20 cellular contexts compared by ENCODE assay signal in genomic region chr20:50246367-50247195, GRCh38. TPM values are rescaled to one million over a fixed set of nuclear protein-coding genes. Genes with fewer than 3 reads are reported as not detected.
A peak's percentile ranks its signal among the peaks of the same experiment; 100 is the strongest.
DNase-seq lines count a peak whose midpoint lies in the region; ATAC-seq, FAIRE-seq and TF ChIP-seq lines count a peak whose summit lies in the region.
"Had no signal": no experiment of that assay in that cellular context is flagged by ENCODE, and none has a peak within 500 bp of the region (broad histone marks: within the 10 kb centered on the region; RNA-seq: fewer than 3 reads in every experiment).

No MANE protein-coding gene starts in this region.

- H3K27ac ChIP-seq in A549, result peak overlapping the region; percentile 37 to 73; a peak in 4 of 6 replicates
- no peak overlapping the region for H3K27ac ChIP-seq in IMR-90 (ENCODE audit: insufficient read depth, low read length)
- peak overlapping the region; percentile 40 for H3K27ac ChIP-seq in epithelial cell of prostate
- H3K27ac ChIP-seq in osteoblast (ENCODE audit: low read depth, low read length), result no peak overlapping the region
- no peak overlapping the region for H3K27ac ChIP-seq in MM.1S (ENCODE audit: low read length)
- H3K27ac ChIP-seq: psoas muscle had no signal

- H3K18ac ChIP-seq in IMR-90 (ENCODE audit: low read depth, low read length), result 0 out of 2 replicates have a peak overlapping the region, but pooled peaks have one; percentile 12

- H2BK15ac ChIP-seq in IMR-90 (ENCODE audit: low read depth, low read length), result peak overlapping the region; percentile 98; the same call in 2 of the 3 replicates

- H3K4me2 ChIP-seq in A549 (no peak overlapping the region), IMR-90 (ENCODE audit: low read depth, low read length) (no peak overlapping the region), osteoblast (ENCODE audit: insufficient read depth, low read length) (no peak overlapping the region), MM.1S (ENCODE audit: low read depth, low read length) (no peak overlapping the region)

- H3K14ac ChIP-seq in IMR-90 (replicated peaks; ENCODE audit: low read depth, low read length), result peak overlapping the region; percentile 51

- peaks cover 49% of the 10 kb centered on the region for H3K4me1 ChIP-seq in A549
- H3K4me1 ChIP-seq in IMR-90 (ENCODE audit: control insufficient read depth, insufficient read depth, low read length), result peaks cover 9% of the 10 kb centered on the region
- peaks cover 25% of the 10 kb centered on the region for H3K4me1 ChIP-seq in osteoblast (ENCODE audit: insufficient read depth, low read length)
- H3K4me1 ChIP-seq in MM.1S (ENCODE audit: low read length), result no peaks in the 10 kb centered on the region
- H3K4me1 ChIP-seq: psoas muscle had no signal

- peak overlapping the region; percentile 34 for H2AFZ ChIP-seq in IMR-90 (replicated peaks; ENCODE audit: low read length, poor library complexity)
- H2AFZ ChIP-seq in osteoblast (ENCODE audit: low read length), result no peak overlapping the region
- no peak overlapping the region for H2AFZ ChIP-seq in MM.1S (ENCODE audit: low read length)

- peak overlapping the region; percentile 71 for H2AK9ac ChIP-seq in IMR-90 (replicated peaks; ENCODE audit: low read depth, low read length, poor library complexity)

- no TSS peak for BruUV-seq in IMR-90 (replicated peaks; lab: Mats Ljungman, UMichigan)

- no peak overlapping the region; the same call in 1 of the 2 replicates for H3K23ac ChIP-seq in IMR-90 (ENCODE audit: low read depth, low read length)

- peaks cover 2% of the 10 kb centered on the region for H3K27me3 Mint-ChIP-seq in activated CD4-positive, alpha-beta T cell treated with anti-CD3 and anti-CD28 coated beads, Interleukin-2, amount 10 ng/mL, durations not matched to agents 24 days and 14 days

- H4K20me1 ChIP-seq in IMR-90 (ENCODE audit: insufficient read depth, low read length) (no peaks in the 10 kb centered on the region), osteoblast (ENCODE audit: insufficient read depth, low read length) (no peaks in the 10 kb centered on the region), MM.1S (ENCODE audit: insufficient read depth, low read length) (no peaks in the 10 kb centered on the region)

- H3K36me3 Mint-ChIP-seq in activated CD4-positive, alpha-beta T cell treated with anti-CD3 and anti-CD28 coated beads, Interleukin-2, amount 10 ng/mL, durations not matched to agents 24 days and 14 days (ENCODE audit: low read depth), result no peaks in the 10 kb centered on the region
- H3K36me3 Mint-ChIP-seq: CD8-positive, alpha-beta T cell; naive thymus-derived CD8-positive, alpha-beta T cell had no signal

- H4K8ac ChIP-seq in IMR-90 (ENCODE audit: low read depth in 2 of 2, low read length in 2 of 2), result peak overlapping the region in 1 of 2 experiments; percentile 51; a peak in 1 of 4 replicates

- TF ChIP-seq EP300 in A549 (IDR thresholded peaks at IDR 0.05), result no peak

- in situ Hi-C loops in IMR-90 (cut with MboI; ENCODE audit: low sequenced_read_pairs), result no loop called here

- peak overlapping the region; percentile 18; the same call in 1 of the 2 replicates for H4K5ac ChIP-seq in IMR-90 (ENCODE audit: low read depth, low read length)

- POLR2A ChIA-PET in A549 (lab: Yijun Ruan, JAX) (no interaction called here), IMR-90 (lab: Charles Lee; ENCODE audit: unreplicated experiment) (no interaction called here)

- peaks cover 0 to 8% of the 10 kb centered on the region in 2 experiments; a peak in 1 of 4 replicates for H3K79me1 ChIP-seq in IMR-90 (ENCODE audit: low read depth in 1 of 2, low read length in 2 of 2)

- dilution Hi-C loops in IMR-90 (cut with HindIII; ENCODE audit: low sequenced_read_pairs, unreplicated experiment), result no loop called here

- ATAC-seq in A549 (no peak; a peak in 1 of 6 replicates), IMR-90 (ENCODE audit: low read depth) (no peak)
- ATAC-seq: CD8-positive, alpha-beta T cell; naive thymus-derived CD8-positive, alpha-beta T cell; psoas muscle had no signal

- H3K36me3 ChIP-seq in IMR-90 (ENCODE audit: control insufficient read depth, insufficient read depth, low read length) (no peaks in the 10 kb centered on the region), osteoblast (ENCODE audit: insufficient read depth, low read length) (no peaks in the 10 kb centered on the region), MM.1S (replicated peaks; ENCODE audit: insufficient read depth, low read length) (no peaks in the 10 kb centered on the region)

- intact Hi-C loops in IMR-90 (cut with micrococcal nuclease), result no loop called here
- intact Hi-C loops in activated CD4-positive, alpha-beta T cell treated with anti-CD3 and anti-CD28 coated beads, Interleukin-2, amount 10 ng/mL, durations not matched to agents 24 days and 14 days (cut with micrococcal nuclease), result no loop called here

- WGBS in A549 (ENCODE audit: missing lambda C conversion rate), result 76% methylated on average over 16 of the region's 17 CpGs
- WGBS in IMR-90 (ENCODE audit: extremely low coverage in 2 of 2, insufficient read length in 1 of 2), 2 experiments, result 75% methylated on average over 2 of the region's 17 CpGs; no CpG with 5 or more reads in 1 of the 2 experiments

- H3K79me2 ChIP-seq in osteoblast (ENCODE audit: insufficient read depth, low read length) (no peaks in the 10 kb centered on the region), MM.1S (ENCODE audit: low read length) (no peaks in the 10 kb centered on the region)

- peak overlapping the region; percentile 91 for H2BK20ac ChIP-seq in IMR-90 (ENCODE audit: low read depth, low read length)

- H2BK120ac ChIP-seq in IMR-90 (ENCODE audit: low read depth, low read length), result peak overlapping the region; percentile 87

- no peak overlapping the region for H3K9ac ChIP-seq in IMR-90 (ENCODE audit: low read depth, low read length)
- no peak overlapping the region for H3K9ac ChIP-seq in MM.1S (ENCODE audit: low read length)

- TF ChIP-seq RAD21 in A549 (conservative IDR thresholded peaks at IDR 0.05 in 1 of 2, IDR thresholded peaks at IDR 0.05 in 1 of 2) (no peak), IMR-90 (IDR thresholded peaks at IDR 0.05; ENCODE audit: low read length) (no peak)

- H3K9me3 ChIP-seq in A549, result no peaks in the 10 kb centered on the region
- H3K9me3 ChIP-seq in IMR-90 (ENCODE audit: control insufficient read depth, insufficient read depth, low read length), result no peaks in the 10 kb centered on the region
- H3K9me3 ChIP-seq in osteoblast (ENCODE audit: low read depth, low read length), result no peaks in the 10 kb centered on the region
- no peaks in the 10 kb centered on the region for H3K9me3 ChIP-seq in MM.1S (replicated peaks; ENCODE audit: insufficient read depth, low read length)
- H3K9me3 ChIP-seq: psoas muscle had no signal

- H3K4me3 ChIP-seq in A549 (no peak overlapping the region), IMR-90 (ENCODE audit: insufficient read depth, low read depth, low read length) (no peak overlapping the region), osteoblast (ENCODE audit: insufficient read depth, low read length) (no peak overlapping the region), MM.1S (ENCODE audit: low read length) (no peak overlapping the region)
- H3K4me3 ChIP-seq: lung, psoas muscle had no signal

- no peaks in the 10 kb centered on the region for H3K4me1 Mint-ChIP-seq in activated CD4-positive, alpha-beta T cell treated with anti-CD3 and anti-CD28 coated beads, Interleukin-2, amount 10 ng/mL, durations not matched to agents 24 days and 14 days
- H3K4me1 Mint-ChIP-seq: naive thymus-derived CD8-positive, alpha-beta T cell had no signal

- no peak overlapping the region for H3K4me3 Mint-ChIP-seq in activated CD4-positive, alpha-beta T cell treated with anti-CD3 and anti-CD28 coated beads, Interleukin-2, amount 10 ng/mL, durations not matched to agents 24 days and 14 days
- H3K4me3 Mint-ChIP-seq: CD8-positive, alpha-beta T cell; naive thymus-derived CD8-positive, alpha-beta T cell; T-helper 2 cell treated with Interferon-gamma antibody and Interleukin-4, amounts not matched to agents 5 μg/mL and 100 μg/mL, for 36 hours had no signal

- H3K4ac ChIP-seq in IMR-90 (ENCODE audit: low read depth, low read length), result peak overlapping the region; percentile 87

- TF ChIP-seq POLR2A in A549 (IDR thresholded peaks at IDR 0.05; ENCODE audit: low read length), result no peak
- no peak for TF ChIP-seq POLR2A in IMR-90 (IDR thresholded peaks at IDR 0.05; ENCODE audit: low read depth, low read length)

- H3K9me1 ChIP-seq in IMR-90 (ENCODE audit: insufficient read depth, low read length), result peaks cover 16% of the 10 kb centered on the region

- no peaks in the 10 kb centered on the region for H3F3A ChIP-seq in MM.1S (ENCODE audit: insufficient read depth, low read length)

- H2AK5ac ChIP-seq in IMR-90 (ENCODE audit: low read depth, low read length), result peak overlapping the region; percentile 97; the same call in 1 of the 2 replicates

- H3K9me2 ChIP-seq in MM.1S (replicated peaks; ENCODE audit: insufficient read depth, low read length), result no peaks in the 10 kb centered on the region

- no peak overlapping the region for H2BK5ac ChIP-seq in IMR-90 (ENCODE audit: low read depth, low read length, poor library complexity, severe bottlenecking)

- no peak overlapping the region for H3K56ac ChIP-seq in IMR-90 (ENCODE audit: extremely low read depth, insufficient read depth, low read length)

- DNase-seq in A549 (ENCODE audit: low read depth in 1 of 2, low spot score in 1 of 2), result no peak
- no peak for DNase-seq in IMR-90
- no peak for DNase-seq in epithelial cell of prostate (ENCODE audit: low read depth, low spot score)
- DNase-seq in osteoblast (ENCODE audit: insufficient read length, low spot score, missing footprints), result peak; percentile 59
- no peak for DNase-seq in activated CD4-positive, alpha-beta T cell treated with anti-CD3 and anti-CD28 coated beads, Interleukin-2, amount 10 ng/mL, durations not matched to agents 24 days and 14 days
- DNase-seq in inferior parietal cortex (ENCODE audit: extremely low spot score), result no peak
- no peak for DNase-seq in MM.1S
- no peak for DNase-seq in NCI-H345 (lab: John Stamatoyannopoulos, UW)
- DNase-seq: activated CD4-positive, alpha-beta T cell treated with anti-CD3 and anti-CD28 coated beads for 4 hours; activated CD8-positive, alpha-beta memory T cell treated with anti-CD3 and anti-CD28 coated beads, Interleukin-2, amount 50 U/mL, for 48 hours; activated naive CD4-positive, alpha-beta T cell treated with Interleukin-2 at 50 U/mL for 16 hours; CD8-positive, alpha-beta T cell; naive thymus-derived CD8-positive, alpha-beta T cell; NCI-H1694; NCI-H446; stimulated activated naive CD4-positive, alpha-beta T cell had no signal

- H4K91ac ChIP-seq in IMR-90 (ENCODE audit: insufficient read depth, low read depth, low read length), result peak overlapping the region; percentile 69

- CTCF ChIA-PET in A549 (lab: Yijun Ruan, JAX), result interaction anchor here (0.6 to 1.6 kb wide), 5 partner anchors 12 to 377 kb away, joined by 3 to 7 read pairs (median 3); no protein-coding TSS in a partner anchor
- CTCF ChIA-PET in IMR-90 (lab: Yijun Ruan, JAX), result interaction anchor here (1.4 kb wide), 1 partner anchor 22 kb away, joined by 4 read pairs; no protein-coding TSS in a partner anchor

- FAIRE-seq in A549 (lab: Jason Lieb, UNC), result no peak
- FAIRE-seq: astrocyte had no signal

- TF ChIP-seq CTCF in A549 (IDR thresholded peaks at IDR 0.05) (no peak), IMR-90 (conservative IDR thresholded peaks at IDR 0.05; ENCODE audit: low read depth, low read length) (no peak), osteoblast (IDR thresholded peaks at IDR 0.05; ENCODE audit: extremely low read depth, low read depth, low read length) (no peak), MM.1S (IDR thresholded peaks at IDR 0.05; ENCODE audit: low read length) (no peak)

- H3K27me3 ChIP-seq in IMR-90 (ENCODE audit: control insufficient read depth, insufficient read depth, low read length) (no peaks in the 10 kb centered on the region), osteoblast (ENCODE audit: insufficient read depth, low read length) (no peaks in the 10 kb centered on the region), MM.1S (replicated peaks; ENCODE audit: insufficient read depth, low read length) (peaks cover 49% of the 10 kb centered on the region)

- H3K9me3 Mint-ChIP-seq in activated CD4-positive, alpha-beta T cell treated with anti-CD3 and anti-CD28 coated beads, Interleukin-2, amount 10 ng/mL, durations not matched to agents 24 days and 14 days, result no peaks in the 10 kb centered on the region
- H3K9me3 Mint-ChIP-seq: CD8-positive, alpha-beta T cell; naive thymus-derived CD8-positive, alpha-beta T cell; T-helper 2 cell treated with Interferon-gamma antibody and Interleukin-4, amounts not matched to agents 5 μg/mL and 100 μg/mL, for 36 hours had no signal

- H3K27ac Mint-ChIP-seq in activated CD4-positive, alpha-beta T cell treated with anti-CD3 and anti-CD28 coated beads, Interleukin-2, amount 10 ng/mL, durations not matched to agents 24 days and 14 days, result no peak overlapping the region
- H3K27ac Mint-ChIP-seq: CD8-positive, alpha-beta T cell; T-helper 2 cell treated with Interferon-gamma antibody and Interleukin-4, amounts not matched to agents 5 μg/mL and 100 μg/mL, for 36 hours had no signal

RNA-seq across cellular contexts. Expression of gene CEBPB, which starts 56.0 kb away (rescaled TPM):
- polyA plus RNA-seq in A549 (2011; rRNA removed), result 35.9 and 45.4 TPM in 2 replicates
- 71.1 and 106 TPM in 2 replicates for polyA plus RNA-seq in A549 (2012; cell fraction: cytosol; rRNA removed)
- polyA plus RNA-seq in A549 (2012; cell fraction: nucleus; rRNA removed), result 82.9 and 128 TPM in 2 replicates
- polyA plus RNA-seq in A549 (2017; fragmentation: RNase III; extraction: RNeasy Plus Mini Kit Qiagen cat#74134 plus additional on column Dnase treatment), result 58.9 to 74.0 TPM (median 66.6 TPM) in 3 replicates
- polyA minus RNA-seq in A549 (2011; rRNA and poly(A)+ RNA removed), result 18.3 and 20.0 TPM in 2 replicates
- total RNA-seq in IMR-90 (2012; rRNA removed), result 3.4 and 6.9 TPM in 2 replicates
- 17.4 and 33.6 TPM in 2 replicates for polyA plus RNA-seq in IMR-90 (2012; rRNA removed)
- 18.5 and 103 TPM in 2 replicates for polyA plus RNA-seq in IMR-90 (2012; cell fraction: cytosol; rRNA removed)
- polyA plus RNA-seq in IMR-90 (2012; cell fraction: nucleus; rRNA removed; ENCODE audit: low replicate concordance), result 98.3 and 167 TPM in 2 replicates
- total RNA-seq in osteoblast, result 75.7 and 79.3 TPM in 2 replicates
- 45.5 and 45.9 TPM in 2 replicates for total RNA-seq in activated CD4-positive, alpha-beta T cell treated with anti-CD3 and anti-CD28 coated beads, Interleukin-2, amount 10 ng/mL, durations not matched to agents 24 days and 14 days

Comparison
In these comparisons a context has a peak if more than half of its experiments do, and no peak if none do; other contexts are left out.
1. H3K27ac ChIP-seq: peak in A549 (2 of 2) and epithelial cell of prostate (single experiment); none in IMR-90 (single experiment), osteoblast (single experiment) and MM.1S (single experiment).